ENCODE assay signal across 8 cellular contexts in genomic region chr12:6689000-6689882, GRCh38. TPM values are rescaled to one million over a fixed set of nuclear protein-coding genes. Genes with fewer than 3 reads are reported as not detected.
DNase-seq lines count a peak whose midpoint lies in the region; ATAC-seq and TF ChIP-seq lines count a peak whose summit lies in the region.

TSS of gene ZNF384 (minus strand) at chr12:6689375. CDS start at chr12:6679520, 9,855 bp downstream.

- H3K4me1 Mint-ChIP-seq in activated T-cell treated with anti-CD3 and anti-CD28 coated beads, Interleukin-2, amount 50 U/mL, for 24 hours (ENCODE audit: low read depth) = peaks cover 51% of the 10 kb centered on the region

- DNase-seq in DMS153 treated with DMSO at 0.1 percent for 48 hours (lab: John Stamatoyannopoulos, UW; ENCODE audit: unreplicated experiment) (peak; percentile 96), KBM-7 (peak; percentile 99), epithelial cell of proximal tubule (ENCODE audit: low read depth) (peak; percentile 95), mucosa of gallbladder (ENCODE audit: low spot score) (peak; percentile 98)
- peak; percentile 92 for DNase-seq in activated T-cell treated with anti-CD3 and anti-CD28 coated beads, Interleukin-2, amount 50 U/mL, for 24 hours
- DNase-seq in stimulated activated CD8-positive, alpha-beta memory T cell treated with anti-CD3 and anti-CD28 coated beads, Interleukin-4, amount 100 ng/mL, for 4 hours (ENCODE audit: low read depth in 2 of 2, low spot score in 1 of 2) = peak; percentile 88 to 96

- no peaks in the 10 kb centered on the region for H3K27me3 Mint-ChIP-seq in activated T-cell treated with anti-CD3 and anti-CD28 coated beads, Interleukin-2, amount 50 U/mL, for 24 hours

- peak within 1 kb of the TSS; percentile 96 for H3K4me3 Mint-ChIP-seq in activated T-cell treated with anti-CD3 and anti-CD28 coated beads, Interleukin-2, amount 50 U/mL, for 24 hours

- no peaks in the 10 kb centered on the region for H3K9me3 Mint-ChIP-seq in activated T-cell treated with anti-CD3 and anti-CD28 coated beads, Interleukin-2, amount 50 U/mL, for 24 hours

- H3K36me3 Mint-ChIP-seq in activated T-cell treated with anti-CD3 and anti-CD28 coated beads, Interleukin-2, amount 50 U/mL, for 24 hours (ENCODE audit: low read depth) = peaks cover 58% of the 10 kb centered on the region

- in situ Hi-C loops in KBM-7 (cut with MboI; ENCODE audit: low pct_unique_long_range_greater_than_20kb, low sequenced_read_pairs) = no loop called here

- peak within 1 kb of the TSS; percentile 97 for H3K27ac Mint-ChIP-seq in activated T-cell treated with anti-CD3 and anti-CD28 coated beads, Interleukin-2, amount 50 U/mL, for 24 hours

- H3K4me3 ChIP-seq in epithelial cell of proximal tubule (ENCODE audit: low read depth, low read length) = peak within 1 kb of the TSS; percentile 97

- no peak for TF ChIP-seq CTCF in epithelial cell of proximal tubule (conservative IDR thresholded peaks at IDR 0.05; ENCODE audit: low read depth, low read length)

- ATAC-seq in GM21717 (IDR thresholded peaks at IDR 0.05; ENCODE audit: unreplicated experiment) = peak; percentile 70

TF ChIP-seq in PFSK-1, 5 proteins besides CTCF, POLR2A, EP300 and RAD21:
- TF ChIP-seq FOXP2 (optimal IDR thresholded peaks at IDR 0.05; ENCODE audit: borderline replicate concordance, extremely low read depth, extremely low read length, insufficient read depth) = peak; percentile 58
- peak in 1 of 2 experiments; percentile 19; a peak in 1 of 4 replicates for TF ChIP-seq REST (IDR thresholded peaks at IDR 0.05; ENCODE audit: insufficient read depth in 1 of 2, low read depth in 2 of 2, low read length in 2 of 2)
- no peak; the same call in none of the 2 replicates for TF ChIP-seq SIN3A (IDR thresholded peaks at IDR 0.05; ENCODE audit: borderline replicate concordance, insufficient read depth, low read length)
- peak; percentile 77 for TF ChIP-seq POLR2AphosphoS5 (IDR thresholded peaks at IDR 0.05; ENCODE audit: low read depth, low read length)
- TF ChIP-seq TAF1 (IDR thresholded peaks at IDR 0.05; ENCODE audit: borderline replicate concordance, insufficient read depth, low read length) = no peak; the same call in 1 of the 2 replicates

RNA-seq across cellular contexts. Expression of gene ZNF384, which starts in this region (rescaled TPM):
- polyA plus RNA-seq in PFSK-1 (2012; ENCODE audit: insufficient read length, low read depth) = 89.9 TPM
- total RNA-seq in epithelial cell of proximal tubule (19.9 and 21.9 TPM in 2 replicates), mucosa of gallbladder (60.6 TPM)

Comparison
In these comparisons a context has a peak if more than half of its experiments do, and no peak if none do; other contexts are left out.
1. Peak in every context shown above with its lines: DNase-seq, ATAC-seq and H3K4me3 ChIP-seq.